In the genomic region with DNA sequence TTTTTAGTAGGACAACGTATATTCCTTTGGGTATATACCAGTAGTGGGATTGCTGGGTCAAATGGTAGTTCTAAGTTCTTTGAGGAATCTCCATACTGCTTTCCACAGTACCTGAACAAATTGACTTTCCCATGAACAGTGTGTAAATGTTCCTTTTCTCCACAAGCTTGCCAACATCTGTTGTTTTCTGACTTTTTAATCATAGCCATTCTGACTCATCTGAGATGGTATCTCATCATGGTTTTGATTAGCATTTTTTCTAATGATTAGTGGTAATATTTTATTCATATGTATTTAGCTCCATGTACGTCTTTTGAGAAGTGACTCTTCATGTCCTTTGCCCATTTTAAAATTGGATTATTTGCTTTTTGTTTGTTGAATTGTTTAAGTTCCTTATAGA, we compare ENCODE assay signal across 29 cellular contexts.
"Had no signal": no experiment of that assay in that cellular context is flagged by ENCODE, and none has a peak within 500 bp of the region (broad histone marks: within the 10 kb centered on the region; RNA-seq: fewer than 3 reads in every experiment).

No MANE protein-coding gene starts in this region.

- H3K36me3 ChIP-seq: breast epithelium, esophagus squamous epithelium, heart right ventricle, left lung, lower lobe of right lung, neural progenitor cell had no signal

- FAIRE-seq: TTC549, urothelium cell line had no signal

- H3K9me3 ChIP-seq: breast epithelium, esophagus squamous epithelium, heart right ventricle, left lung, lower lobe of right lung, testis had no signal

- H3K4me3 ChIP-seq: breast epithelium, esophagus squamous epithelium, heart right ventricle, left lung, lower lobe of right lung, neural progenitor cell, testis had no signal

- H3K27ac ChIP-seq: breast epithelium, epithelial cell of prostate, esophagus squamous epithelium, heart right ventricle, left lung, lower lobe of right lung, neural progenitor cell, testis, VCaP had no signal

- H3K9ac ChIP-seq: neural progenitor cell had no signal

- H3K4me2 ChIP-seq: neural progenitor cell had no signal

- DNase-seq: activated CD4-positive, alpha-beta T cell treated with anti-CD3 and anti-CD28 coated beads for 4 hours; activated CD4-positive, alpha-beta T cell treated with anti-CD3 and anti-CD28 coated beads, Interleukin-2, amount 50 U/mL, for 4 hours; activated CD8-positive, alpha-beta memory T cell treated with anti-CD3 and anti-CD28 coated beads for 24 hours; activated gamma-delta T cell; activated naive CD4-positive, alpha-beta T cell treated with anti-CD3 and anti-CD28 coated beads, Interleukin-2, amount 10 ng/mL, durations not matched to agents 7 days and 5 days; activated naive CD8-positive, alpha-beta T cell treated with anti-CD3 and anti-CD28 coated beads, Interleukin-2, amount 10 ng/mL, durations not matched to agents 7 days and 5 days; activated T-cell treated with anti-CD3 and anti-CD28 coated beads, Interleukin-2, amount 50 U/mL, for 1 hour; amniotic stem cell; effector CD4-positive, alpha-beta T cell; esophagus squamous epithelium; heart right ventricle; left lung; lower lobe of right lung; mesendoderm; natural killer cell; occipital lobe; right cardiac atrium; stimulated activated CD4-positive, alpha-beta T cell treated with anti-CD3 and anti-CD28 coated beads, Interleukin-12 subunit alpha, Interleukin-12 subunit beta, amount 100 ng/mL, for 4 hours; stimulated activated CD4-positive, alpha-beta T cell treated with anti-CD3 and anti-CD28 coated beads, Interleukin-4, amount 100 ng/mL, for 1 hour; stimulated activated naive CD8-positive, alpha-beta T cell treated with anti-CD3 and anti-CD28 coated beads, Interleukin-15, Interleukin-2, amounts not matched to agents 100 U/mL and 50 U/mL, for 24 hours; T-helper 9 cell; testis; trophoblast cell had no signal

- H2AFZ ChIP-seq: neural progenitor cell had no signal

- H3K27me3 ChIP-seq: breast epithelium, esophagus squamous epithelium, heart right ventricle, left lung, neural progenitor cell, testis had no signal

- ATAC-seq: heart right ventricle; left lung; lower lobe of right lung; natural killer cell; right cardiac atrium; stimulated activated naive CD8-positive, alpha-beta T cell treated with anti-CD3 and anti-CD28 coated beads, Interleukin-15, Interleukin-2, amounts not matched to agents 100 U/mL and 50 U/mL, for 24 hours had no signal

- H3K4me1 ChIP-seq: breast epithelium, esophagus squamous epithelium, heart right ventricle, left lung, lower lobe of right lung, neural progenitor cell, testis had no signal
